13 cellular contexts compared by ENCODE assay signal in genomic region chr12:121933522-121934317, GRCh38. TPM values are rescaled to one million over a fixed set of nuclear protein-coding genes. Genes with fewer than 3 reads are reported as not detected.
DNase-seq lines count a peak whose midpoint lies in the region; ATAC-seq and TF ChIP-seq lines count a peak whose summit lies in the region.
"Had no signal": no experiment of that assay in that cellular context is flagged by ENCODE, and none has a peak within 500 bp of the region (broad histone marks: within the 10 kb centered on the region; RNA-seq: fewer than 3 reads in every experiment).

No MANE protein-coding gene starts in this region.

- intact Hi-C loops in thyroid gland (cut with DNase I): loop anchor here (10.0 kb wide), 1 partner anchor 91 kb away; the partner anchor contains the start of gene BCL7A
- intact Hi-C loops in CD8-positive, alpha-beta T cell (cut with DNase I, micrococcal nuclease): no loop called here

- peak in 4 of 6 experiments; percentile 21 to 41 (median 33) for TF ChIP-seq CTCF in thyroid gland (IDR thresholded peaks at IDR 0.05)
- TF ChIP-seq CTCF in CD8-positive, alpha-beta T cell (IDR thresholded peaks at IDR 0.05): no peak

- no peak overlapping the region for H3K27ac Mint-ChIP-seq in CD8-positive, alpha-beta T cell
- H3K27ac Mint-ChIP-seq in naive thymus-derived CD8-positive, alpha-beta T cell: peak overlapping the region in 3 of 10 donors; percentile 49 to 63 (median 62)

- no peaks in the 10 kb centered on the region for H3K36me3 Mint-ChIP-seq in CD8-positive, alpha-beta T cell
- peaks cover 0 to 4% (median 0%) of the 10 kb centered on the region in 3 donors for H3K36me3 Mint-ChIP-seq in naive thymus-derived CD8-positive, alpha-beta T cell

- ATAC-seq in SK-N-SH treated with all-trans-retinoic acid at 6 μM for 48 hours: peak; percentile 82
- no peak for ATAC-seq in CD8-positive, alpha-beta T cell
- no peak for ATAC-seq in GM19035 (IDR thresholded peaks at IDR 0.05; ENCODE audit: unreplicated experiment)
- no peak for ATAC-seq in naive thymus-derived CD8-positive, alpha-beta T cell
- ATAC-seq: naive thymus-derived CD4-positive, alpha-beta T cell had no signal

- no peaks in the 10 kb centered on the region for H3K27me3 Mint-ChIP-seq in CD8-positive, alpha-beta T cell (ENCODE audit: low read depth)
- peaks cover 0 to 3% (median 0%) of the 10 kb centered on the region in 5 donors for H3K27me3 Mint-ChIP-seq in naive thymus-derived CD8-positive, alpha-beta T cell

- H3K36me3 ChIP-seq in thyroid gland: no peaks in the 10 kb centered on the region
- H3K36me3 ChIP-seq in CD8-positive, alpha-beta T cell (ENCODE audit: insufficient read depth, low read length): no peaks in the 10 kb centered on the region

- no peak overlapping the region for H3K4me3 Mint-ChIP-seq in CD8-positive, alpha-beta T cell
- no peak overlapping the region for H3K4me3 Mint-ChIP-seq in naive thymus-derived CD8-positive, alpha-beta T cell
- H3K4me3 Mint-ChIP-seq: naive thymus-derived CD4-positive, alpha-beta T cell had no signal

- H3K27me3 ChIP-seq in thyroid gland: no peaks in the 10 kb centered on the region
- no peaks in the 10 kb centered on the region for H3K27me3 ChIP-seq in CD8-positive, alpha-beta T cell (ENCODE audit: insufficient read depth, low read length)
- H3K27me3 ChIP-seq: tibial artery had no signal

- 73 to 80% methylated on average over 17 of the region's 17 CpGs for WGBS in thyroid gland, 2 donors

- H3K27ac ChIP-seq in thyroid gland: peak overlapping the region; percentile 34 to 80 (median 72)
- H3K27ac ChIP-seq in CD8-positive, alpha-beta T cell (ENCODE audit: low read depth, low read length): no peak overlapping the region
- H3K27ac ChIP-seq: tibial artery had no signal

- no peaks in the 10 kb centered on the region for H3K9me3 Mint-ChIP-seq in CD8-positive, alpha-beta T cell
- H3K9me3 Mint-ChIP-seq in naive thymus-derived CD8-positive, alpha-beta T cell: peaks cover 0 to 4% (median 0%) of the 10 kb centered on the region in 9 donors

- H3K4me3 ChIP-seq in thyroid gland (replicated peaks in 1 of 3): no peak overlapping the region
- no peak overlapping the region for H3K4me3 ChIP-seq in CD8-positive, alpha-beta T cell (ENCODE audit: low read depth, low read length)
- H3K4me3 ChIP-seq: tibial artery had no signal

- TF ChIP-seq POLR2A in thyroid gland (IDR thresholded peaks at IDR 0.05): no peak

- peaks cover 4 to 23% of the 10 kb centered on the region in 2 donors for H3K4me1 ChIP-seq in thyroid gland
- no peaks in the 10 kb centered on the region for H3K4me1 ChIP-seq in CD8-positive, alpha-beta T cell (ENCODE audit: insufficient read depth, low read length)
- H3K4me1 ChIP-seq: tibial artery had no signal

- POLR2A ChIA-PET in CD8-positive, alpha-beta T cell (lab: Charles Lee): no interaction called here
- POLR2A ChIA-PET in naive thymus-derived CD8-positive, alpha-beta T cell (lab: Charles Lee): no interaction called here

- CTCF ChIA-PET in CD8-positive, alpha-beta T cell (lab: Charles Lee): no interaction called here

- H3K9me3 ChIP-seq in thyroid gland: no peaks in the 10 kb centered on the region
- H3K9me3 ChIP-seq in CD8-positive, alpha-beta T cell (ENCODE audit: low read length): no peaks in the 10 kb centered on the region
- H3K9me3 ChIP-seq: tibial artery had no signal

- H3K4me1 Mint-ChIP-seq in CD8-positive, alpha-beta T cell (ENCODE audit: low read depth): peaks cover 7% of the 10 kb centered on the region
- H3K4me1 Mint-ChIP-seq in naive thymus-derived CD8-positive, alpha-beta T cell: peaks cover 6 to 14% (median 7%) of the 10 kb centered on the region in 4 donors

- peak; percentile 8 for DNase-seq in activated CD4-positive, alpha-beta T cell treated with anti-CD3 and anti-CD28 coated beads for 48 hours
- no peak for DNase-seq in activated CD4-positive, alpha-beta T cell treated with anti-CD3 and anti-CD28 coated beads, Interleukin-2, amount 50 U/mL, for 4 hours
- DNase-seq in glomerular visceral epithelial cell (ENCODE audit: extremely low spot score) (peak; percentile 16), thyroid gland (peak; percentile 93 to 94)
- no peak for DNase-seq in CD8-positive, alpha-beta T cell
- no peak for DNase-seq in naive thymus-derived CD8-positive, alpha-beta T cell
- DNase-seq: activated T-cell treated with anti-CD3 and anti-CD28 coated beads, Interleukin-2, amount 50 U/mL, for 1 hour; aorta; naive thymus-derived CD4-positive, alpha-beta T cell; T-helper 9 cell; tibial artery had no signal

TF ChIP-seq in SK-N-SH treated with all-trans-retinoic acid at 6 μM for 48 hours, 23 proteins besides CTCF, POLR2A, EP300 and RAD21:
- TF ChIP-seq ZFP3 (CRISPR knock-in tag; IDR thresholded peaks at IDR 0.05): no peak
- no peak; the same call in 1 of the 2 replicates for TF ChIP-seq CSDC2 (CRISPR knock-in tag; IDR thresholded peaks at IDR 0.05)
- no peak for TF ChIP-seq ZFP30 (CRISPR knock-in tag; IDR thresholded peaks at IDR 0.05)
- TF ChIP-seq TCF4 (CRISPR knock-in tag; IDR thresholded peaks at IDR 0.05; ENCODE audit: borderline replicate concordance): no peak
- TF ChIP-seq RARB (CRISPR knock-in tag; IDR thresholded peaks at IDR 0.05): no peak
- no peak for TF ChIP-seq ESRRG (CRISPR knock-in tag; IDR thresholded peaks at IDR 0.05)
- TF ChIP-seq PATZ1 (CRISPR knock-in tag; IDR thresholded peaks at IDR 0.05; ENCODE audit: borderline replicate concordance): no peak
- no peak for TF ChIP-seq ISL1 (CRISPR knock-in tag; IDR thresholded peaks at IDR 0.05)

RNA-seq across cellular contexts. Expression of gene CFAP251, which starts 15.3 kb away (rescaled TPM):
- 10 to 100 TPM; 17.7 to 27.0 (median 23.7) TPM for total RNA-seq in thyroid gland
- under 1 TPM; 0.33 to 0.68 TPM for total RNA-seq in CD8-positive, alpha-beta T cell
- total RNA-seq in naive thymus-derived CD8-positive, alpha-beta T cell: under 1 TPM; 0.49 to 0.82 TPM
- under 1 TPM in 2 of 3 donors, not detected in 1; 0.03 to 0.06 TPM for polyA plus RNA-seq in naive thymus-derived CD8-positive, alpha-beta T cell
- polyA plus RNA-seq: naive thymus-derived CD4-positive, alpha-beta T cell had no signal

RNA-seq across cellular contexts. Expression of gene PSMD9, which starts 45.1 kb away (rescaled TPM):
- 100 to 1,000 TPM in 2 of 4 donors, 10 to 100 TPM in 2; 67.9 to 149 (median 97.4) TPM for total RNA-seq in thyroid gland
- 10 to 100 TPM; 38.7 to 42.2 TPM for total RNA-seq in CD8-positive, alpha-beta T cell
- total RNA-seq in naive thymus-derived CD8-positive, alpha-beta T cell: 10 to 100 TPM; 35.1 to 41.4 TPM
- 10 to 100 TPM; 88.4 to 90.5 (median 89.4) TPM for polyA plus RNA-seq in naive thymus-derived CD8-positive, alpha-beta T cell

Comparison
In these comparisons a context has a peak if more than half of its experiments do, and no peak if none do; other contexts are left out.
1. DNase-seq: peak in activated CD4-positive, alpha-beta T cell treated with anti-CD3 and anti-CD28 coated beads for 48 hours (single experiment), glomerular visceral epithelial cell (single experiment) and thyroid gland (2 of 2); none in activated CD4-positive, alpha-beta T cell treated with anti-CD3 and anti-CD28 coated beads, Interleukin-2, amount 50 U/mL, for 4 hours (0 of 2), CD8-positive, alpha-beta T cell (0 of 7) and naive thymus-derived CD8-positive, alpha-beta T cell (0 of 10).
2. RNA of gene CFAP251, which starts 15.3 kb away (total RNA-seq): 17.7 to 27.0 TPM in thyroid gland; 0.49 to 0.82 TPM in naive thymus-derived CD8-positive, alpha-beta T cell and 0.33 to 0.68 TPM in CD8-positive, alpha-beta T cell; every median in the first group is over 10 times any median in the second.